ENCODE assay signal across 14 cellular contexts in genomic region chr5:55540525-55540924, GRCh38. TPM values are rescaled to one million over a fixed set of nuclear protein-coding genes. Genes with fewer than 3 reads are reported as not detected.
DNase-seq lines count a peak whose midpoint lies in the region; ATAC-seq and TF ChIP-seq lines count a peak whose summit lies in the region.
"Had no signal": no experiment of that assay in that cellular context is flagged by ENCODE, and none has a peak within 500 bp of the region (broad histone marks: within the 10 kb centered on the region; RNA-seq: fewer than 3 reads in every experiment).

No MANE protein-coding gene starts in this region.

- TF ChIP-seq CTCF in Caco-2 (IDR thresholded peaks at IDR 0.05; ENCODE audit: insufficient read depth in 1 of 2, low read depth in 1 of 2, low read length in 1 of 2, severe bottlenecking in 1 of 2, unreplicated experiment in 1 of 2), result no peak
- no peak for TF ChIP-seq CTCF in right lobe of liver (IDR thresholded peaks at IDR 0.05)
- TF ChIP-seq CTCF in brain microvascular endothelial cell (IDR thresholded peaks at IDR 0.05; ENCODE audit: low read depth, low read length, missing control alignments), result no peak

- no peak overlapping the region for H3K4me3 Mint-ChIP-seq in Caco-2 (ENCODE audit: unreplicated experiment)
- H3K4me3 Mint-ChIP-seq in activated naive CD8-positive, alpha-beta T cell, result peak overlapping the region; percentile 53

- peak overlapping the region; percentile 19 for H3K4me2 ChIP-seq in Karpas-422 (ENCODE audit: low read depth, low read length, poor library complexity, severe bottlenecking)

- POLR2A ChIA-PET in Caco-2 (lab: Charles Lee), result no interaction called here

- H3K27ac Mint-ChIP-seq in Caco-2 (ENCODE audit: unreplicated experiment), result peak overlapping the region; percentile 75
- H3K27ac Mint-ChIP-seq in activated naive CD8-positive, alpha-beta T cell, result peak overlapping the region; percentile 73

- in situ Hi-C loops in brain microvascular endothelial cell (cut with HindIII; ENCODE audit: low pct_ligation_motif_present, low sequenced_read_pairs), result no loop called here

- peaks cover 3% of the 10 kb centered on the region for H3K36me3 Mint-ChIP-seq in Caco-2 (ENCODE audit: insufficient read depth, unreplicated experiment)
- no peaks in the 10 kb centered on the region for H3K36me3 Mint-ChIP-seq in activated naive CD8-positive, alpha-beta T cell

- no TSS peak for BruUV-seq in Caco-2 (replicated peaks; lab: Mats Ljungman, UMichigan)

- H3K27me3 Mint-ChIP-seq in Caco-2 (ENCODE audit: insufficient read depth, unreplicated experiment), result no peaks in the 10 kb centered on the region
- no peaks in the 10 kb centered on the region for H3K27me3 Mint-ChIP-seq in activated naive CD8-positive, alpha-beta T cell

- no peak overlapping the region for H3K4me3 ChIP-seq in Caco-2 (ENCODE audit: low read depth, low read length)
- H3K4me3 ChIP-seq in Karpas-422 (ENCODE audit: low read length), result no peak overlapping the region
- no peak overlapping the region for H3K4me3 ChIP-seq in right lobe of liver
- H3K4me3 ChIP-seq in brain microvascular endothelial cell (ENCODE audit: low read depth, low read length), result no peak overlapping the region
- H3K4me3 ChIP-seq: thoracic aorta had no signal

- H4K20me1 ChIP-seq in Karpas-422 (ENCODE audit: insufficient read depth, low read depth, low read length), result no peaks in the 10 kb centered on the region

- no peak overlapping the region for H3K27ac ChIP-seq in Karpas-422 (ENCODE audit: low read length)
- no peak overlapping the region for H3K27ac ChIP-seq in right lobe of liver
- no peak overlapping the region for H3K27ac ChIP-seq in brain microvascular endothelial cell
- H3K27ac ChIP-seq: C4-2B, thoracic aorta had no signal

- DNase-seq in Caco-2 (no peak), Karpas-422 (no peak), NK-92 (lab: John Stamatoyannopoulos, UW; ENCODE audit: unreplicated experiment) (no peak), right lobe of liver (no peak), brain microvascular endothelial cell (no peak), KG1 (lab: John Stamatoyannopoulos, UW) (no peak)
- DNase-seq: amygdala, cortex of kidney, NCI-H2171, SW 1271 had no signal

- no peaks in the 10 kb centered on the region for H3K9me3 ChIP-seq in Caco-2
- no peaks in the 10 kb centered on the region for H3K9me3 ChIP-seq in Karpas-422 (ENCODE audit: low read length)
- no peaks in the 10 kb centered on the region for H3K9me3 ChIP-seq in right lobe of liver
- H3K9me3 ChIP-seq: thoracic aorta had no signal

- intact Hi-C loops in Caco-2 (cut with micrococcal nuclease; ENCODE audit: unreplicated experiment) (loop anchor here (2.0 kb wide), 1 partner anchor 36 kb away; no protein-coding TSS in a partner anchor), right lobe of liver (cut with DNase I) (no loop called here)

- H3K79me2 ChIP-seq in Karpas-422 (ENCODE audit: low read length), result no peaks in the 10 kb centered on the region

- ATAC-seq in GM18858 (IDR thresholded peaks at IDR 0.05; ENCODE audit: unreplicated experiment) (peak; percentile 23), right lobe of liver (no peak)

- H3K36me3 ChIP-seq in Caco-2 (ENCODE audit: control insufficient read depth, insufficient read depth, low read length) (no peaks in the 10 kb centered on the region), Karpas-422 (ENCODE audit: insufficient read depth, low read length) (no peaks in the 10 kb centered on the region), right lobe of liver (no peaks in the 10 kb centered on the region), brain microvascular endothelial cell (replicated peaks) (no peaks in the 10 kb centered on the region)
- H3K36me3 ChIP-seq: thoracic aorta had no signal

- CTCF ChIA-PET in Caco-2 (lab: Charles Lee), result no interaction called here

- no peak overlapping the region for H2AFZ ChIP-seq in Karpas-422 (ENCODE audit: low read length)

- H3K4me1 Mint-ChIP-seq in Caco-2 (ENCODE audit: low read depth, unreplicated experiment), result peaks cover 37% of the 10 kb centered on the region
- H3K4me1 Mint-ChIP-seq in activated naive CD8-positive, alpha-beta T cell (ENCODE audit: low read depth), result peaks cover 36% of the 10 kb centered on the region

- no peak overlapping the region for H3K9ac ChIP-seq in Karpas-422 (ENCODE audit: low read length)

- no peaks in the 10 kb centered on the region for H3K9me2 ChIP-seq in Karpas-422 (replicated peaks; ENCODE audit: insufficient read depth, low read length)

- H3K27me3 ChIP-seq in Caco-2 (replicated peaks; ENCODE audit: control insufficient read depth, insufficient read depth, low read length) (no peaks in the 10 kb centered on the region), Karpas-422 (ENCODE audit: low read length) (no peaks in the 10 kb centered on the region), right lobe of liver (no peaks in the 10 kb centered on the region), brain microvascular endothelial cell (replicated peaks) (no peaks in the 10 kb centered on the region)

- no peaks in the 10 kb centered on the region for H3K9me3 Mint-ChIP-seq in Caco-2 (ENCODE audit: unreplicated experiment)
- H3K9me3 Mint-ChIP-seq in activated naive CD8-positive, alpha-beta T cell (ENCODE audit: low read depth), result no peaks in the 10 kb centered on the region

- no peak for TF ChIP-seq POLR2A in right lobe of liver (IDR thresholded peaks at IDR 0.05)

- peaks cover 25% of the 10 kb centered on the region for H3K4me1 ChIP-seq in Caco-2
- peaks cover 23% of the 10 kb centered on the region for H3K4me1 ChIP-seq in Karpas-422 (ENCODE audit: low read length)
- H3K4me1 ChIP-seq in right lobe of liver, result no peaks in the 10 kb centered on the region

- 23% methylated on average over 2 of the region's 2 CpGs for WGBS in right lobe of liver (ENCODE audit: insufficient coverage, low coverage, low lambda C conversion rate, missing lambda C conversion rate)

RNA-seq across cellular contexts. Expression of gene PLPP1, which starts 5.8 kb away (rescaled TPM):
- total RNA-seq in Caco-2 (2022), result 49.4 and 57.9 TPM in 2 replicates
- total RNA-seq in Karpas-422 (2014; rRNA removed; shearing (Covaris generic); ENCODE audit: low replicate concordance), result 4.7 and 5.9 TPM in 2 replicates
- total RNA-seq in right lobe of liver, result 100 to 1,000 TPM in 2 of 6 experiments, 10 to 100 TPM in 4; 23.3 to 145 (median 36.0) TPM
